ENCODE assay signal across 22 cellular contexts in genomic region chr5:1133108-1133507, GRCh38. TPM values are rescaled to one million over a fixed set of nuclear protein-coding genes. Genes with fewer than 3 reads are reported as not detected.
DNase-seq lines count a peak whose midpoint lies in the region; ATAC-seq and TF ChIP-seq lines count a peak whose summit lies in the region.
"Had no signal": no experiment of that assay in that cellular context is flagged by ENCODE, and none has a peak within 500 bp of the region (broad histone marks: within the 10 kb centered on the region; RNA-seq: fewer than 3 reads in every experiment).

No MANE protein-coding gene starts in this region.

- no peak for DNase-seq in glutamatergic neuron
- DNase-seq in activated CD8-positive, alpha-beta memory T cell treated with anti-CD3 and anti-CD28 coated beads, Interleukin-2, amount 50 U/mL, for 4 hours, result no peak
- DNase-seq in tibial nerve (ENCODE audit: low spot score in 2 of 2), result no peak
- DNase-seq in 8988T, result no peak
- DNase-seq: ACHN; CD4-positive, CD25-positive, alpha-beta regulatory T cell; COR-L47; DMS153; EL; MM.1S; NCI-H1092 treated with DMSO at 0.1 percent for 48 hours; NCI-H146; NCI-H2081; NCI-H2171 treated with DMSO at 0.1 percent for 48 hours; NCI-H446; NCI-H69; OCI-M1; SHP77; SK-N-SH had no signal

- H3K4me2 ChIP-seq in BLaER1 treated with 17β-estradiol and CSF1 and Interleukin-3, amounts not matched to agents 10 nM and 100 nM, result peak overlapping the region; percentile 58 to 97 (median 90)
- peak overlapping the region; percentile 57 for H3K4me2 ChIP-seq in OCI-LY3 (ENCODE audit: low read length)
- H3K4me2 ChIP-seq: SK-N-SH had no signal

- peak overlapping the region in 8 of 11 experiments; percentile 28 to 72 (median 53); a peak in 13 of 22 replicates for H3K9ac ChIP-seq in BLaER1 treated with 17β-estradiol and CSF1 and Interleukin-3, amounts not matched to agents 10 nM and 100 nM
- peak overlapping the region; percentile 48; the same call in 1 of the 2 replicates for H3K9ac ChIP-seq in OCI-LY3 (ENCODE audit: low read length)
- H3K9ac ChIP-seq: SK-N-SH had no signal

- H3K4me1 Mint-ChIP-seq in glutamatergic neuron (ENCODE audit: low read depth, unreplicated experiment), result peaks cover 18% of the 10 kb centered on the region
- H3K4me1 Mint-ChIP-seq in stimulated activated memory B cell treated with anti-CD40 and anti-IgM and Interleukin-4, amounts not matched to agents 10 μg/mL and 1 μg/mL and 100 μg/mL, for 72 hours, result peaks cover 87% of the 10 kb centered on the region
- H3K4me1 Mint-ChIP-seq: CD4-positive, CD25-positive, alpha-beta regulatory T cell had no signal

- H3K27ac Mint-ChIP-seq in glutamatergic neuron (ENCODE audit: unreplicated experiment), result peak overlapping the region; percentile 17
- H3K27ac Mint-ChIP-seq in stimulated activated memory B cell treated with anti-CD40 and anti-IgM and Interleukin-4, amounts not matched to agents 10 μg/mL and 1 μg/mL and 100 μg/mL, for 72 hours, result peak overlapping the region; percentile 57
- H3K27ac Mint-ChIP-seq: CD4-positive, CD25-positive, alpha-beta regulatory T cell had no signal

- H3K79me2 ChIP-seq in OCI-LY3 (ENCODE audit: low read length), result no peaks in the 10 kb centered on the region

- peaks cover 0 to 7% (median 0%) of the 10 kb centered on the region in 11 experiments; a peak in 5 of 22 replicates for H3K9me3 ChIP-seq in BLaER1 treated with 17β-estradiol and CSF1 and Interleukin-3, amounts not matched to agents 10 nM and 100 nM (replicated peaks in 1 of 11)
- H3K9me3 ChIP-seq in OCI-LY3 (ENCODE audit: insufficient read depth, low read length), result no peaks in the 10 kb centered on the region
- no peaks in the 10 kb centered on the region for H3K9me3 ChIP-seq in tibial nerve
- H3K9me3 ChIP-seq: SK-N-SH had no signal

- H2AFZ ChIP-seq in OCI-LY3 (ENCODE audit: low read depth, low read length), result no peak overlapping the region; the same call in 1 of the 2 replicates

- no peak overlapping the region for H3K4me3 ChIP-seq in BLaER1 treated with 17β-estradiol and CSF1 and Interleukin-3, amounts not matched to agents 10 nM and 100 nM
- H3K4me3 ChIP-seq in OCI-LY3 (ENCODE audit: low read length) (peak overlapping the region; percentile 16; the same call in 1 of the 2 replicates), tibial nerve (no peak overlapping the region)

- H3K4me3 Mint-ChIP-seq in glutamatergic neuron (ENCODE audit: unreplicated experiment), result no peak overlapping the region
- no peak overlapping the region for H3K4me3 Mint-ChIP-seq in stimulated activated memory B cell treated with anti-CD40 and anti-IgM and Interleukin-4, amounts not matched to agents 10 μg/mL and 1 μg/mL and 100 μg/mL, for 72 hours
- H3K4me3 Mint-ChIP-seq: CD4-positive, CD25-positive, alpha-beta regulatory T cell had no signal

- no peaks in the 10 kb centered on the region for H3K36me3 Mint-ChIP-seq in glutamatergic neuron (ENCODE audit: unreplicated experiment)
- no peaks in the 10 kb centered on the region for H3K36me3 Mint-ChIP-seq in stimulated activated memory B cell treated with anti-CD40 and anti-IgM and Interleukin-4, amounts not matched to agents 10 μg/mL and 1 μg/mL and 100 μg/mL, for 72 hours
- H3K36me3 Mint-ChIP-seq: CD4-positive, CD25-positive, alpha-beta regulatory T cell had no signal

- TF ChIP-seq CTCF in OCI-LY3 (IDR thresholded peaks at IDR 0.05; ENCODE audit: low read depth, low read length) (no peak), glutamatergic neuron (IDR thresholded peaks at IDR 0.05; ENCODE audit: partially characterized antibody, unreplicated experiment) (no peak), tibial nerve (IDR thresholded peaks at IDR 0.05) (no peak)

- TF ChIP-seq EP300 in tibial nerve (IDR thresholded peaks at IDR 0.05), result no peak

- TF ChIP-seq POLR2A in tibial nerve (IDR thresholded peaks at IDR 0.05), result no peak

- H3K27ac ChIP-seq in BLaER1 treated with 17β-estradiol and CSF1 and Interleukin-3, amounts not matched to agents 10 nM and 100 nM, result peak overlapping the region in 9 of 11 experiments; percentile 3 to 80 (median 68); a peak in 16 of 22 replicates
- H3K27ac ChIP-seq in OCI-LY3 (ENCODE audit: low read length), result peak overlapping the region; percentile 87
- no peak overlapping the region for H3K27ac ChIP-seq in tibial nerve

- H3K36me3 ChIP-seq in BLaER1 treated with 17β-estradiol and CSF1 and Interleukin-3, amounts not matched to agents 10 nM and 100 nM, result no peaks in the 10 kb centered on the region
- no peaks in the 10 kb centered on the region for H3K36me3 ChIP-seq in OCI-LY3 (replicated peaks; ENCODE audit: low read depth, low read length)
- no peaks in the 10 kb centered on the region for H3K36me3 ChIP-seq in tibial nerve

- H3K27me3 ChIP-seq in BLaER1 treated with 17β-estradiol and CSF1 and Interleukin-3, amounts not matched to agents 10 nM and 100 nM, result peaks cover 0 to 58% (median 0%) of the 10 kb centered on the region in 11 experiments; a peak in 7 of 22 replicates
- H3K27me3 ChIP-seq in OCI-LY3 (ENCODE audit: low read depth, low read length) (no peaks in the 10 kb centered on the region), tibial nerve (no peaks in the 10 kb centered on the region)

- H4K20me1 ChIP-seq in BLaER1 treated with 17β-estradiol and CSF1 and Interleukin-3, amounts not matched to agents 10 nM and 100 nM, result peaks cover 0 to 20% (median 0%) of the 10 kb centered on the region in 11 experiments; a peak in 3 of 22 replicates
- H4K20me1 ChIP-seq in OCI-LY3 (ENCODE audit: insufficient read depth, low read length), result no peaks in the 10 kb centered on the region

- no peak for ATAC-seq in stimulated activated memory B cell treated with anti-CD40 and anti-IgM and Interleukin-4, amounts not matched to agents 10 μg/mL and 1 μg/mL and 100 μg/mL, for 72 hours

- peaks cover 64 to 100% (median 99%) of the 10 kb centered on the region in 10 experiments for H3K4me1 ChIP-seq in BLaER1 treated with 17β-estradiol and CSF1 and Interleukin-3, amounts not matched to agents 10 nM and 100 nM
- H3K4me1 ChIP-seq in OCI-LY3 (ENCODE audit: low read length) (peaks cover 75% of the 10 kb centered on the region), tibial nerve (peaks cover 0 to 1% (median 0%) of the 10 kb centered on the region in 4 donors)

- H3K27me3 Mint-ChIP-seq in glutamatergic neuron (ENCODE audit: unreplicated experiment), result peaks cover 7% of the 10 kb centered on the region
- H3K27me3 Mint-ChIP-seq in stimulated activated memory B cell treated with anti-CD40 and anti-IgM and Interleukin-4, amounts not matched to agents 10 μg/mL and 1 μg/mL and 100 μg/mL, for 72 hours, result no peaks in the 10 kb centered on the region

- 80 to 86% methylated on average over 9 of the region's 9 CpGs for WGBS in tibial nerve, 2 donors

- peaks cover 8% of the 10 kb centered on the region for H3K9me3 Mint-ChIP-seq in glutamatergic neuron (ENCODE audit: unreplicated experiment)
- H3K9me3 Mint-ChIP-seq in stimulated activated memory B cell treated with anti-CD40 and anti-IgM and Interleukin-4, amounts not matched to agents 10 μg/mL and 1 μg/mL and 100 μg/mL, for 72 hours, result no peaks in the 10 kb centered on the region

RNA-seq across cellular contexts. Expression of gene SLC12A7, which starts 21.2 kb away (rescaled TPM):
- total RNA-seq in glutamatergic neuron (ENCODE audit: unreplicated experiment) (147 TPM), tibial nerve (10 to 100 TPM; 11.4 to 39.3 (median 18.8) TPM)

Comparison
In these comparisons a context has a peak if more than half of its experiments do, and no peak if none do; other contexts are left out.
1. H3K27ac ChIP-seq: peak in BLaER1 treated with 17β-estradiol and CSF1 and Interleukin-3, amounts not matched to agents 10 nM and 100 nM (9 of 11) and OCI-LY3 (single experiment); none in tibial nerve (0 of 4).